Comparison of ENCODE assay signal across 19 cellular contexts in genomic region chr2:144695661-144696060, GRCh38.
A peak's percentile ranks its signal among the peaks of the same experiment; 100 is the strongest.
DNase-seq lines count a peak whose midpoint lies in the region; ATAC-seq, FAIRE-seq and TF ChIP-seq lines count a peak whose summit lies in the region.
"Had no signal": no experiment of that assay in that cellular context is flagged by ENCODE, and none has a peak within 500 bp of the region (broad histone marks: within the 10 kb centered on the region; RNA-seq: fewer than 3 reads in every experiment).

No MANE protein-coding gene starts in this region.

- H2AFZ ChIP-seq in Karpas-422 (ENCODE audit: low read length) (0 out of 2 replicates have a peak overlapping the region, but pooled peaks have one; percentile 29), K562 (ENCODE audit: low read depth, low read length) (peak overlapping the region; percentile 27; the same call in 1 of the 2 replicates)
- H2AFZ ChIP-seq: GM23248 had no signal

- TF ChIP-seq RAD21 in Ishikawa (IDR thresholded peaks at IDR 0.05; ENCODE audit: low read depth) (no peak), K562 (CRISPR knock-in tag; conservative IDR thresholded peaks at IDR 0.05 in 1 of 2, IDR thresholded peaks at IDR 0.05 in 1 of 2) (no peak)

- in situ Hi-C loops in K562 (cut with MboI) = no loop called here

- intact Hi-C loops in K562 (cut with micrococcal nuclease) = no loop called here
- intact Hi-C loops in kidney (cut with DNase I) = no loop called here

- POLR2A ChIA-PET in K562 (lab: Yijun Ruan, JAX) = no interaction called here

- TF ChIP-seq EP300 in Ishikawa (IDR thresholded peaks at IDR 0.05; ENCODE audit: borderline replicate concordance) (no peak), K562 (IDR thresholded peaks at IDR 0.05; ENCODE audit: low read length) (no peak)

- H4K20me1 ChIP-seq in Karpas-422 (ENCODE audit: insufficient read depth, low read depth, low read length) (no peaks in the 10 kb centered on the region), K562 (replicated peaks; ENCODE audit: control insufficient read depth, insufficient read depth, low read length) (no peaks in the 10 kb centered on the region)

- H3K9me2 ChIP-seq in Karpas-422 (replicated peaks; ENCODE audit: insufficient read depth, low read length) = no peaks in the 10 kb centered on the region

- FAIRE-seq in K562 (lab: Jason Lieb, UNC) (no peak), kidney (lab: Jason Lieb, UNC) (peak; percentile 51)
- FAIRE-seq: GM12891, GM18507, H1 had no signal

- peak; percentile 36; the same call in 1 of the 3 replicates for ATAC-seq in K562
- ATAC-seq in HG03432 (IDR thresholded peaks at IDR 0.05; ENCODE audit: unreplicated experiment) = no peak

- H3K9me1 ChIP-seq in K562 (ENCODE audit: control insufficient read depth, insufficient read depth, low read length) = no peaks in the 10 kb centered on the region

- no peak for TF ChIP-seq POLR2A in K562 (conservative IDR thresholded peaks at IDR 0.05)

- H3K27ac ChIP-seq in Karpas-422 (ENCODE audit: low read length) = peak overlapping the region; percentile 34; the same call in 1 of the 2 replicates
- H3K27ac ChIP-seq in K562 (ENCODE audit: extremely low read depth, low read depth, low read length) = no peak overlapping the region
- H3K27ac ChIP-seq in kidney (ENCODE audit: low read depth in 2 of 2, low read length in 2 of 2) = no peak overlapping the region
- H3K27ac ChIP-seq: GM23248 had no signal

- H3K4me1 ChIP-seq in Karpas-422 (ENCODE audit: low read length) (peaks cover 38% of the 10 kb centered on the region), K562 (replicated peaks in 1 of 2; ENCODE audit: control insufficient read depth in 2 of 2, insufficient read depth in 2 of 2, low read length in 2 of 2) (no peaks in the 10 kb centered on the region; a peak in 1 of 5 replicates), kidney (ENCODE audit: control insufficient read depth in 1 of 2, insufficient read depth in 1 of 2, low read depth in 1 of 2, low read length in 2 of 2) (no peaks in the 10 kb centered on the region)

- no peak for TF ChIP-seq CTCF in K562 (IDR thresholded peaks at IDR 0.05 in 2 of 3, conservative IDR thresholded peaks at IDR 0.05 in 1 of 3; ENCODE audit: insufficient read depth in 2 of 3, low read depth in 1 of 3, low read length in 3 of 3)
- TF ChIP-seq CTCF in kidney (IDR thresholded peaks at IDR 0.05; ENCODE audit: borderline replicate concordance, extremely low read depth, insufficient read depth) = no peak

- H3K36me3 ChIP-seq in Karpas-422 (ENCODE audit: insufficient read depth, low read length) = no peaks in the 10 kb centered on the region
- H3K36me3 ChIP-seq in K562 (ENCODE audit: control insufficient read depth, insufficient read depth, low read length) = no peaks in the 10 kb centered on the region
- H3K36me3 ChIP-seq in kidney (ENCODE audit: control insufficient read depth in 1 of 2, insufficient read depth in 2 of 2, low read length in 2 of 2) = no peaks in the 10 kb centered on the region

- H3K4me2 ChIP-seq in Karpas-422 (ENCODE audit: low read depth, low read length, poor library complexity, severe bottlenecking) = no peak overlapping the region
- H3K4me2 ChIP-seq in K562 (ENCODE audit: insufficient read depth, low read length) = no peak overlapping the region

- H3K9me3 ChIP-seq in Karpas-422 (ENCODE audit: low read length) (no peaks in the 10 kb centered on the region), K562 (replicated peaks; ENCODE audit: control insufficient read depth, insufficient read depth, low read depth, low read length) (no peaks in the 10 kb centered on the region), kidney (ENCODE audit: control insufficient read depth in 1 of 2, low read length in 2 of 2) (no peaks in the 10 kb centered on the region)

- H3K9ac ChIP-seq in Karpas-422 (ENCODE audit: low read length) (no peak overlapping the region), K562 (ENCODE audit: insufficient read depth in 1 of 2, low read depth in 2 of 2, low read length in 2 of 2) (no peak overlapping the region), kidney (ENCODE audit: low read length in 2 of 2) (no peak overlapping the region)
- H3K9ac ChIP-seq: GM23248 had no signal

- H3K4me3 ChIP-seq in Karpas-422 (ENCODE audit: low read length) (no peak overlapping the region), K562 (no peak overlapping the region), kidney (ENCODE audit: low read length in 2 of 2) (no peak overlapping the region)
- H3K4me3 ChIP-seq: GM23248 had no signal

- BruUV-seq in K562 (replicated peaks; lab: Mats Ljungman, UMichigan) = no TSS peak

- H3K27me3 ChIP-seq in Karpas-422 (ENCODE audit: low read length) = no peaks in the 10 kb centered on the region
- no peaks in the 10 kb centered on the region for H3K27me3 ChIP-seq in K562 (ENCODE audit: control insufficient read depth in 2 of 2, insufficient read depth in 2 of 2, low read length in 2 of 2)

- peak; percentile 63 for DNase-seq in Karpas-422
- DNase-seq in K562 (ENCODE audit: extremely low read depth in 1 of 4, low spot score in 3 of 4) = peak in 2 of 4 experiments; percentile 25 to 31
- DNase-seq in kidney = no peak
- no peak for DNase-seq in NOMO-1 (lab: John Stamatoyannopoulos, UW; ENCODE audit: unreplicated experiment in 2 of 2)
- DNase-seq: C1 segment of cervical spinal cord; Calu3; CD4-positive, alpha-beta memory T cell; COR-L47; DMS53; DMS79 treated with DMSO at 0.1 percent for 48 hours; GF-D8; GM23248; H7; HCEC 1CT had no signal

- WGBS in K562 (ENCODE audit: insufficient coverage, low coverage, missing lambda C conversion rate) = 88% methylated on average over 1 of the region's 1 CpG

- CTCF ChIA-PET in K562 (lab: Yijun Ruan, JAX; ENCODE audit: low intra/inter-chr PET ratio) = no interaction called here

- H3K79me2 ChIP-seq in Karpas-422 (ENCODE audit: low read length) (no peaks in the 10 kb centered on the region), K562 (ENCODE audit: control insufficient read depth, insufficient read depth, low read length) (no peaks in the 10 kb centered on the region)

TF ChIP-seq in Ishikawa, 13 proteins besides CTCF, POLR2A, EP300 and RAD21:
- TF ChIP-seq USF1 (IDR thresholded peaks at IDR 0.05) = peak; percentile 23; the same call in 1 of the 2 replicates
- no peak for TF ChIP-seq TCF12 (IDR thresholded peaks at IDR 0.05; ENCODE audit: low read depth)
- no peak for TF ChIP-seq CEBPB (IDR thresholded peaks at IDR 0.05)

TF ChIP-seq in K562, 482 proteins besides CTCF, POLR2A, EP300 and RAD21 (continues in another document):
- TF ChIP-seq USF1 (CRISPR knock-in tag; IDR thresholded peaks at IDR 0.05) = peak; percentile 62
- TF ChIP-seq XRCC5 (IDR thresholded peaks at IDR 0.05; ENCODE audit: low read depth, low read length) = no peak
- no peak for TF ChIP-seq HMGXB4 (CRISPR knock-in tag; IDR thresholded peaks at IDR 0.05)
- no peak for TF ChIP-seq THAP12 (CRISPR knock-in tag; IDR thresholded peaks at IDR 0.05)
